In genomic region chr1:20212685-20213331, GRCh38 we compare ENCODE assay signal across 8 cellular contexts. TPM values are rescaled to one million over a fixed set of nuclear protein-coding genes. Genes with fewer than 3 reads are reported as not detected.
A peak's percentile ranks its signal among the peaks of the same experiment; 100 is the strongest.
DNase-seq lines count a peak whose midpoint lies in the region; ATAC-seq and TF ChIP-seq lines count a peak whose summit lies in the region.

No MANE protein-coding gene starts in this region.

- H3K9me2 ChIP-seq in DOHH2 (replicated peaks; ENCODE audit: control insufficient read depth, low read length), result no peaks in the 10 kb centered on the region

- H3K36me3 Mint-ChIP-seq in type B pancreatic cell, result no peaks in the 10 kb centered on the region

- TF ChIP-seq EP300 in ovary (IDR thresholded peaks at IDR 0.05), result no peak

- H3K27ac Mint-ChIP-seq in type B pancreatic cell, result no peak overlapping the region

- H3K27ac ChIP-seq in DOHH2 (ENCODE audit: low read depth, low read length) (no peak overlapping the region), RWPE1 (no peak overlapping the region; the same call in 1 of the 2 replicates), ovary (no peak overlapping the region)

- H3K4me2 ChIP-seq in DOHH2 (ENCODE audit: low read length), result peak overlapping the region; percentile 38

- peaks cover 4% of the 10 kb centered on the region; the same call in 1 of the 2 replicates for H3K27me3 ChIP-seq in DOHH2 (ENCODE audit: control insufficient read depth, low read length)
- H3K27me3 ChIP-seq in MG63, result peaks cover 4% of the 10 kb centered on the region; the same call in 1 of the 2 replicates
- no peaks in the 10 kb centered on the region for H3K27me3 ChIP-seq in ovary

- H3K4me3 ChIP-seq in DOHH2 (ENCODE audit: low read length) (no peak overlapping the region), MG63 (no peak overlapping the region), foreskin fibroblast (ENCODE audit: low read depth in 1 of 2, low read length in 2 of 2) (no peak overlapping the region), ovary (no peak overlapping the region)

- TF ChIP-seq POLR2A in ovary (IDR thresholded peaks at IDR 0.05), result no peak
- no peak for TF ChIP-seq POLR2A in GM18505 (IDR thresholded peaks at IDR 0.05; ENCODE audit: borderline replicate concordance, extremely low read depth, insufficient read depth, insufficient read length)

- H4K20me1 ChIP-seq in DOHH2 (ENCODE audit: control insufficient read depth, insufficient read depth, low read depth, low read length), result no peaks in the 10 kb centered on the region

- H3K4me1 ChIP-seq in DOHH2 (ENCODE audit: control insufficient read depth, low read length) (peaks cover 13% of the 10 kb centered on the region), ovary (ENCODE audit: insufficient read depth) (peaks cover 12% of the 10 kb centered on the region)

- H3K9me3 ChIP-seq in DOHH2 (ENCODE audit: control insufficient read depth, insufficient read depth, low read length) (no peaks in the 10 kb centered on the region), MG63 (peaks cover 2% of the 10 kb centered on the region; the same call in 1 of the 2 replicates), ovary (no peaks in the 10 kb centered on the region)

- CTCF ChIA-PET in RWPE1 (lab: Yijun Ruan, JAX), result interaction anchor here (0.5 to 1.9 kb wide), 39 partner anchors 16 to 1329 kb away, joined by 3 to 17 read pairs (median 5); no protein-coding TSS in a partner anchor

- TF ChIP-seq CTCF in DOHH2 (IDR thresholded peaks at IDR 0.05; ENCODE audit: low read depth, low read length, poor library complexity, severe bottlenecking) (peak; percentile 73), RWPE1 (conservative IDR thresholded peaks at IDR 0.05; ENCODE audit: low read depth) (peak; percentile 83), foreskin fibroblast (IDR thresholded peaks at IDR 0.05; ENCODE audit: low read depth, low read length) (peak; percentile 78), ovary (IDR thresholded peaks at IDR 0.05) (peak; percentile 26 to 51 (median 31)), type B pancreatic cell (conservative IDR thresholded peaks at IDR 0.05) (peak; percentile 90)

- H3K27me3 Mint-ChIP-seq in type B pancreatic cell, result peaks cover 37% of the 10 kb centered on the region

- peak; percentile 73 for DNase-seq in MG63
- peak; percentile 84 for DNase-seq in RWPE1 (ENCODE audit: low spot score)
- peak; percentile 81 for DNase-seq in activated effector memory CD4-positive, alpha-beta T cell treated with anti-CD3 and anti-CD28 coated beads, Interleukin-2, amount 50 U/mL, for 16 hours
- DNase-seq in foreskin fibroblast, result peak; percentile 31 to 79
- DNase-seq in ovary, result peak; percentile 57 to 76 (median 64)
- peak; percentile 75 for DNase-seq in type B pancreatic cell (ENCODE audit: extremely low spot score, unreplicated experiment)

- WGBS in ovary, 3 donors, result 6 to 10% (median 8%) methylated on average over 21 of the region's 21 CpGs

- no peaks in the 10 kb centered on the region for H3K4me1 Mint-ChIP-seq in type B pancreatic cell (ENCODE audit: unreplicated experiment)

- no peaks in the 10 kb centered on the region for H3K9me3 Mint-ChIP-seq in type B pancreatic cell

- POLR2A ChIA-PET in RWPE1 (lab: Yijun Ruan, JAX; ENCODE audit: low non-redundant PET), result interaction anchor here (0.5 kb wide), 1 partner anchor 215 kb away, joined by 5 read pairs; no protein-coding TSS in a partner anchor

- H3F3A ChIP-seq in DOHH2 (ENCODE audit: control insufficient read depth, insufficient read depth), result no peaks in the 10 kb centered on the region

- ATAC-seq in GM18505 (IDR thresholded peaks at IDR 0.05; ENCODE audit: unreplicated experiment), result no peak

- H3K4me3 Mint-ChIP-seq in type B pancreatic cell, result no peak overlapping the region

- no peaks in the 10 kb centered on the region for H3K79me2 ChIP-seq in DOHH2 (ENCODE audit: control insufficient read depth, low read length)

- intact Hi-C loops in ovary (cut with DNase I), result loop anchor here in 3 of 4 donors (5.0 to 10.0 kb wide), 2 partner anchors 279 to 282 kb away; no protein-coding TSS in a partner anchor

- H3K36me3 ChIP-seq in DOHH2 (ENCODE audit: control insufficient read depth, low read length) (no peaks in the 10 kb centered on the region), MG63 (no peaks in the 10 kb centered on the region), ovary (no peaks in the 10 kb centered on the region)

RNA-seq across cellular contexts. Expression of gene PLA2G2C, which starts 26.5 kb away (rescaled TPM):
- not detected in 2 replicates for total RNA-seq in MG63 (2014; rRNA removed; shearing (Covaris generic); ENCODE audit: low replicate concordance)
- total RNA-seq in ovary (not detected), type B pancreatic cell (ENCODE audit: low replicate concordance) (not detected in 2 replicates)
- polyA plus RNA-seq in ovary, result under 1 TPM in 1 of 2 donors, not detected in 1; 0.02 TPM

RNA-seq across cellular contexts. Expression of gene UBXN10, which starts 26.9 kb away (rescaled TPM):
- not detected in 2 replicates for total RNA-seq in MG63 (2014; rRNA removed; shearing (Covaris generic); ENCODE audit: low replicate concordance)
- total RNA-seq in ovary (10 to 100 TPM in 1 of 7 donors, 1 to 10 TPM in 4, under 1 TPM in 2; 0.20 to 28.0 (median 2.9) TPM), type B pancreatic cell (ENCODE audit: low replicate concordance) (1.6 and 5.0 TPM in 2 replicates)
- polyA plus RNA-seq in ovary, result 1 to 10 TPM in 1 of 2 donors, under 1 TPM in 1; 0.39 to 1.1 TPM

Comparison
In these comparisons a context has a peak if more than half of its experiments do, and no peak if none do; other contexts are left out.
1. CTCF ChIP-seq: peak in every context shown above with its lines; median percentile 90 in type B pancreatic cell; 83 in RWPE1; 78 in foreskin fibroblast; 73 in DOHH2; 31 in ovary.